Comparison of ENCODE assay signal across 9 cellular contexts in genomic region chr11:94521684-94522083, GRCh38.
A peak's percentile ranks its signal among the peaks of the same experiment; 100 is the strongest.
DNase-seq lines count a peak whose midpoint lies in the region; ATAC-seq and TF ChIP-seq lines count a peak whose summit lies in the region.
"Had no signal": no experiment of that assay in that cellular context is flagged by ENCODE, and none has a peak within 500 bp of the region (broad histone marks: within the 10 kb centered on the region; RNA-seq: fewer than 3 reads in every experiment).

No MANE protein-coding gene starts in this region.

- no peaks in the 10 kb centered on the region for H3K27me3 Mint-ChIP-seq in memory B cell

- H3K4me3 Mint-ChIP-seq in memory B cell = no peak overlapping the region

- ATAC-seq in HG02870 (IDR thresholded peaks at IDR 0.05; ENCODE audit: unreplicated experiment) (peak; percentile 67), memory B cell (ENCODE audit: low read depth) (peak; percentile 43), HG03095 (IDR thresholded peaks at IDR 0.05; ENCODE audit: unreplicated experiment) (no peak)

- H3K4me1 Mint-ChIP-seq in memory B cell = no peaks in the 10 kb centered on the region

- H3K4me3 ChIP-seq in WI38 (ENCODE audit: low read depth, low read length) = no peak overlapping the region
- H3K4me3 ChIP-seq: skin epidermis had no signal

- no peak overlapping the region for H3K27ac Mint-ChIP-seq in memory B cell

- no peak for DNase-seq in memory B cell (ENCODE audit: low spot score in 2 of 2)
- no peak for DNase-seq in SHP77 (lab: John Stamatoyannopoulos, UW)
- DNase-seq in superior temporal gyrus (ENCODE audit: extremely low spot score) = no peak
- DNase-seq in NCI-H345 treated with DMSO at 0.1 percent for 48 hours (lab: John Stamatoyannopoulos, UW; ENCODE audit: unreplicated experiment) = no peak

- TF ChIP-seq CTCF in GM12872 (IDR thresholded peaks at IDR 0.05; ENCODE audit: insufficient read depth, low read depth, low read length) (peak; percentile 59), WI38 (IDR thresholded peaks at IDR 0.05; ENCODE audit: low read depth, low read length) (peak; percentile 26; the same call in 1 of the 2 replicates)

- no peaks in the 10 kb centered on the region for H3K36me3 Mint-ChIP-seq in memory B cell

- no peaks in the 10 kb centered on the region for H3K9me3 Mint-ChIP-seq in memory B cell
